ENCODE assay signal across 1 cellular context in genomic region chr2:241770936-241771285, GRCh38.
TF ChIP-seq lines count a peak whose summit lies in the region.

No MANE protein-coding gene starts in this region.

TF ChIP-seq in HepG2, 621 proteins besides CTCF, POLR2A, EP300 and RAD21 (continued from another document and continues in another):
- TF ChIP-seq ZNF800 (CRISPR knock-in tag; IDR thresholded peaks at IDR 0.05), result peak; percentile 16; the same call in 1 of the 2 replicates
- TF ChIP-seq GLI4 (CRISPR knock-in tag; IDR thresholded peaks at IDR 0.05; ENCODE audit: borderline replicate concordance), result peak; percentile 97; the same call in 1 of the 2 replicates
- no peak for TF ChIP-seq ZNF746 (CRISPR knock-in tag; IDR thresholded peaks at IDR 0.05)
- TF ChIP-seq TRAFD1 (CRISPR knock-in tag; IDR thresholded peaks at IDR 0.05; ENCODE audit: borderline replicate concordance), result no peak
- TF ChIP-seq PRDM15 (CRISPR knock-in tag; IDR thresholded peaks at IDR 0.05), result 0 out of 2 replicates have a peak, but pooled peaks have one; percentile 3
- TF ChIP-seq ZNF83 (CRISPR knock-in tag; IDR thresholded peaks at IDR 0.05; ENCODE audit: borderline replicate concordance), result no peak
- TF ChIP-seq IRX3 (CRISPR knock-in tag; IDR thresholded peaks at IDR 0.05; ENCODE audit: borderline replicate concordance, low read depth), result no peak
- no peak for TF ChIP-seq STAG1 (CRISPR knock-in tag; IDR thresholded peaks at IDR 0.05)
- 0 out of 2 replicates have a peak, but pooled peaks have one; percentile 19 for TF ChIP-seq ZNF503 (CRISPR knock-in tag; IDR thresholded peaks at IDR 0.05)
- no peak; the same call in 1 of the 2 replicates for TF ChIP-seq KAT7 (CRISPR knock-in tag; IDR thresholded peaks at IDR 0.05; ENCODE audit: borderline replicate concordance)
- peak; percentile 79; the same call in 1 of the 2 replicates for TF ChIP-seq ZNF30 (CRISPR knock-in tag; IDR thresholded peaks at IDR 0.05)
- no peak for TF ChIP-seq KDM5B (CRISPR knock-in tag; IDR thresholded peaks at IDR 0.05; ENCODE audit: borderline replicate concordance)
- TF ChIP-seq ARID3A (IDR thresholded peaks at IDR 0.05; ENCODE audit: low read depth, low read length), result no peak
- no peak for TF ChIP-seq ATAD3A (CRISPR knock-in tag; IDR thresholded peaks at IDR 0.05)
- TF ChIP-seq NKX3-1 (CRISPR knock-in tag; IDR thresholded peaks at IDR 0.05), result no peak
- peak; percentile 69; the same call in 1 of the 2 replicates for TF ChIP-seq HDAC1 (CRISPR knock-in tag; IDR thresholded peaks at IDR 0.05)
- TF ChIP-seq SETDB1 (CRISPR knock-in tag; IDR thresholded peaks at IDR 0.05; ENCODE audit: borderline replicate concordance), result 0 out of 2 replicates have a peak, but pooled peaks have one; percentile 48
- TF ChIP-seq CHD2 (IDR thresholded peaks at IDR 0.05; ENCODE audit: low read depth, low read length), result 0 out of 2 replicates have a peak, but pooled peaks have one; percentile 11
- TF ChIP-seq ZNF160 (CRISPR knock-in tag; IDR thresholded peaks at IDR 0.05), result peak; percentile 86
- TF ChIP-seq BCLAF1 (IDR thresholded peaks at IDR 0.05), result no peak
- TF ChIP-seq ZNF407 (CRISPR knock-in tag; IDR thresholded peaks at IDR 0.05; ENCODE audit: not compliant biosample characterization), result no peak
- peak; percentile 62; the same call in 1 of the 2 replicates for TF ChIP-seq ZNF703 (CRISPR knock-in tag; IDR thresholded peaks at IDR 0.05; ENCODE audit: borderline replicate concordance)
- TF ChIP-seq BCL3 (CRISPR knock-in tag; IDR thresholded peaks at IDR 0.05), result no peak
- TF ChIP-seq FOXJ3 (CRISPR knock-in tag; IDR thresholded peaks at IDR 0.05; ENCODE audit: borderline replicate concordance), result peak; percentile 1; the same call in 1 of the 2 replicates
- TF ChIP-seq GMEB2 (CRISPR knock-in tag; IDR thresholded peaks at IDR 0.05; ENCODE audit: low read depth), result no peak
